1 cellular context compared by ENCODE assay signal in the genomic region with DNA sequence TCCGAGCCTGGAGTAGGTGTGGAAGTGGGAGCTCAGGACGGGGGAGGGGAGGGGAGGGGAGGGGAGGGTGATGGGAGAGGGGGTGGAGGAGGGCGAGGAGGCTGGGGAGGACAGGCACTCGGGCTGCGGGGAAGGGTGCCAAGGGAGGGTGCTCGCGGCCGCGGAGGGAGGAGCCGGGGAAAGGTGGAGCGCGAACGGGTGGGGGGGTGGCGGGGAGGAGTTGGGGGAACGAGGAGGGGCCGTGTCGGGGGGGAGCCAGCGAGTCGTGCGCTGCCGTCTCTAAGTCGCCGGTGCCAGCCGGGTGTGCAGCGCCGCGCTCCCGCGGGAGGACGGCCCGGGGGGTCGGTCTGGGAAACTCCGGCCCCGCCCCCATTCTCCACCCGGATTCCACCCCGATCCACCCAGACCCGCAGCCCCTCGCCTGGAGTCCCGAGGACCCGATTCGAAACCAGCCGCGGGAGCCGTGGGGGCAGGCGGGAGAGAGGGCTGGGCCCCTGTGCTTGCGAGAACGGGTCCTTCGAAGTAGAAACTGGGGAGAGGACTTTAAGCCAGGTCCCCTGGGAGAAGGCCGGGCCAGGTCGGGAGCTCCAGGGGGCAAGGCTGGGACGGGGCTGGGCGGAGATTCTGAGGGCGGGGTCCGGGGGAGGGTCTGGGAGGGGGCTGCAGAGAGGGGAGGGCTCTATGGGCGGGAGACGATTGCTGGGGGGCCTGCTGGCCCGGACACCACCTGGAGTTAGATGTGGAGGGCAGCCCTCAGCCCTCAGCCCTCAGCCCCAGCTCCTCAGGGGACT.
A peak's percentile ranks its signal among the peaks of the same experiment; 100 is the strongest.
TF ChIP-seq lines count a peak whose summit lies in the region.

ZNF467 (minus strand) TSS at position 143 of the 791 bp plus-strand sequence. CDS start 2,556 bp downstream, outside the sequence.

TF ChIP-seq in HEK293, 187 proteins besides CTCF, POLR2A, EP300 and RAD21 (continued from another document):
- TF ChIP-seq ZBTB26 (tag by site-specific recombination; optimal IDR thresholded peaks at IDR 0.05) (peak; percentile 70), ZNF530 (tag by site-specific recombination; IDR thresholded peaks at IDR 0.05; ENCODE audit: low read depth) (no peak), ZNF76 (tag by site-specific recombination; IDR thresholded peaks at IDR 0.05; ENCODE audit: borderline replicate concordance, low read depth) (0 out of 2 replicates have a peak, but pooled peaks have one; percentile 4), SP2 (tag by site-specific recombination; IDR thresholded peaks at IDR 0.05) (peak; percentile 42), ZNF223 (tag by site-specific recombination; IDR thresholded peaks at IDR 0.05) (no peak), RBAK (tag by site-specific recombination; IDR thresholded peaks at IDR 0.05) (no peak), PRDM10 (tag by site-specific recombination; IDR thresholded peaks at IDR 0.05) (peak; percentile 71), KLF9 (tag by site-specific recombination; IDR thresholded peaks at IDR 0.05; ENCODE audit: low read depth) (peak; percentile 51; the same call in 1 of the 2 replicates), ZNF426 (tag by site-specific recombination; IDR thresholded peaks at IDR 0.05) (no peak), ZNF423 (tag by site-specific recombination; IDR thresholded peaks at IDR 0.05) (peak; percentile 95), WT1 (tag by site-specific recombination; IDR thresholded peaks at IDR 0.05) (0 out of 2 replicates have a peak, but pooled peaks have one; percentile 29), IKZF3 (tag by site-specific recombination; IDR thresholded peaks at IDR 0.05) (0 out of 2 replicates have a peak, but pooled peaks have one; percentile 42), KLF1 (tag by site-specific recombination; IDR thresholded peaks at IDR 0.05) (peak; percentile 86)
- TF ChIP-seq, protein P1, sequence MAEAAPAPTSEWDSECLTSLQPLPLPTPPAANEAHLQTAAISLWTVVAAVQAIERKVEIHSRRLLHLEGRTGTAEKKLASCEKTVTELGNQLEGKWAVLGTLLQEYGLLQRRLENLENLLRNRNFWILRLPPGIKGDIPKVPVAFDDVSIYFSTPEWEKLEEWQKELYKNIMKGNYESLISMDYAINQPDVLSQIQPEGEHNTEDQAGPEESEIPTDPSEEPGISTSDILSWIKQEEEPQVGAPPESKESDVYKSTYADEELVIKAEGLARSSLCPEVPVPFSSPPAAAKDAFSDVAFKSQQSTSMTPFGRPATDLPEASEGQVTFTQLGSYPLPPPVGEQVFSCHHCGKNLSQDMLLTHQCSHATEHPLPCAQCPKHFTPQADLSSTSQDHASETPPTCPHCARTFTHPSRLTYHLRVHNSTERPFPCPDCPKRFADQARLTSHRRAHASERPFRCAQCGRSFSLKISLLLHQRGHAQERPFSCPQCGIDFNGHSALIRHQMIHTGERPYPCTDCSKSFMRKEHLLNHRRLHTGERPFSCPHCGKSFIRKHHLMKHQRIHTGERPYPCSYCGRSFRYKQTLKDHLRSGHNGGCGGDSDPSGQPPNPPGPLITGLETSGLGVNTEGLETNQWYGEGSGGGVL (tag by site-specific recombination; IDR thresholded peaks at IDR 0.05): peak; percentile 73; the same call in 1 of the 2 replicates
- TF ChIP-seq, protein P2, sequence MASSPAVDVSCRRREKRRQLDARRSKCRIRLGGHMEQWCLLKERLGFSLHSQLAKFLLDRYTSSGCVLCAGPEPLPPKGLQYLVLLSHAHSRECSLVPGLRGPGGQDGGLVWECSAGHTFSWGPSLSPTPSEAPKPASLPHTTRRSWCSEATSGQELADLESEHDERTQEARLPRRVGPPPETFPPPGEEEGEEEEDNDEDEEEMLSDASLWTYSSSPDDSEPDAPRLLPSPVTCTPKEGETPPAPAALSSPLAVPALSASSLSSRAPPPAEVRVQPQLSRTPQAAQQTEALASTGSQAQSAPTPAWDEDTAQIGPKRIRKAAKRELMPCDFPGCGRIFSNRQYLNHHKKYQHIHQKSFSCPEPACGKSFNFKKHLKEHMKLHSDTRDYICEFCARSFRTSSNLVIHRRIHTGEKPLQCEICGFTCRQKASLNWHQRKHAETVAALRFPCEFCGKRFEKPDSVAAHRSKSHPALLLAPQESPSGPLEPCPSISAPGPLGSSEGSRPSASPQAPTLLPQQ (tag by site-specific recombination; IDR thresholded peaks at IDR 0.05): peak; percentile 28; the same call in 1 of the 2 replicates
- TF ChIP-seq, protein P3, sequence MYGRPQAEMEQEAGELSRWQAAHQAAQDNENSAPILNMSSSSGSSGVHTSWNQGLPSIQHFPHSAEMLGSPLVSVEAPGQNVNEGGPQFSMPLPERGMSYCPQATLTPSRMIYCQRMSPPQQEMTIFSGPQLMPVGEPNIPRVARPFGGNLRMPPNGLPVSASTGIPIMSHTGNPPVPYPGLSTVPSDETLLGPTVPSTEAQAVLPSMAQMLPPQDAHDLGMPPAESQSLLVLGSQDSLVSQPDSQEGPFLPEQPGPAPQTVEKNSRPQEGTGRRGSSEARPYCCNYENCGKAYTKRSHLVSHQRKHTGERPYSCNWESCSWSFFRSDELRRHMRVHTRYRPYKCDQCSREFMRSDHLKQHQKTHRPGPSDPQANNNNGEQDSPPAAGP (tag by site-specific recombination; IDR thresholded peaks at IDR 0.05): peak; percentile 90
TF ChIP-seq in HEK293: peak in this region for 21.
